11 cellular contexts compared by ENCODE assay signal in the genomic region with DNA sequence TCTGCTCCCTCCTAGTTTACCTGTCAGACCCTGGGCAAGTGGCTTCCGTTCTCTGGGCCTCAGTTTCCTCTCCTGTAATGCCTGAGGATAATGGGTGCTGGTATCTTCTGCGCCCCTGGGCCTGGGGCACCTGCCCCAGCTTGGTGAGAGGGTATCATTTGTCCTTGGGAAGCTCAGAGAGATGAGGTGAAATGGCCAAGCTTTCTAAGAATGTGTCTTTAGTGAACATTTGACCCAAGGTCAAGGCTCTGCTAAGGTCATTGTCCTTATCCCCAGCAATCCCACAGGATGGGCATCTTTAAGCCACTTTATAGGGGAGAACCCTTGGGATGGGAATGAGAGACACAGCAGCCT. TPM values are rescaled to one million over a fixed set of nuclear protein-coding genes. Genes with fewer than 3 reads are reported as not detected.
DNase-seq lines count a peak whose midpoint lies in the region; ATAC-seq lines count a peak whose summit lies in the region.
"Had no signal": no experiment of that assay in that cellular context is flagged by ENCODE, and none has a peak within 500 bp of the region (broad histone marks: within the 10 kb centered on the region; RNA-seq: fewer than 3 reads in every experiment).

No MANE protein-coding gene starts in this region.

- peak overlapping the region; percentile 95; the same call in 1 of the 2 replicates for H3K9ac ChIP-seq in GM23248

- peak overlapping the region; percentile 85 for H3K4me2 ChIP-seq in GM23248 (ENCODE audit: unreplicated experiment)

- H3K79me2 ChIP-seq in GM23248 (ENCODE audit: insufficient read depth), result peaks cover 90% of the 10 kb centered on the region

- no peak for ATAC-seq in right cardiac atrium
- no peak for ATAC-seq in stimulated activated effector memory CD8-positive, alpha-beta T cell treated with anti-CD3 and anti-CD28 coated beads, Interleukin-12 subunit alpha, Interleukin-12 subunit beta, amount 100 ng/mL, for 72 hours
- ATAC-seq in GM19397 (IDR thresholded peaks at IDR 0.05; ENCODE audit: unreplicated experiment), result no peak

- H3K36me3 Mint-ChIP-seq in activated CD4-positive, alpha-beta memory T cell treated with anti-CD3 and anti-CD28 coated beads for 36 hours, result no peaks in the 10 kb centered on the region
- peaks cover 5% of the 10 kb centered on the region for H3K36me3 Mint-ChIP-seq in stimulated activated effector memory CD8-positive, alpha-beta T cell treated with anti-CD3 and anti-CD28 coated beads, Interleukin-12 subunit alpha, Interleukin-12 subunit beta, amount 100 ng/mL, for 72 hours

- peak overlapping the region; percentile 51 for H3K4me3 Mint-ChIP-seq in activated CD4-positive, alpha-beta memory T cell treated with anti-CD3 and anti-CD28 coated beads for 36 hours
- H3K4me3 Mint-ChIP-seq in stimulated activated effector memory CD8-positive, alpha-beta T cell treated with anti-CD3 and anti-CD28 coated beads, Interleukin-12 subunit alpha, Interleukin-12 subunit beta, amount 100 ng/mL, for 72 hours, result peak overlapping the region; percentile 43

- CTCF ChIA-PET in activated CD4-positive, alpha-beta memory T cell treated with anti-CD3 and anti-CD28 coated beads for 36 hours (lab: Charles Lee), result interaction anchor here (0.7 to 2.2 kb wide), 3 partner anchors 64 to 405 kb away, joined by 3 to 7 read pairs (median 3); no protein-coding TSS in a partner anchor

- peaks cover 27% of the 10 kb centered on the region for H3F3A ChIP-seq in GM23248 (ENCODE audit: insufficient read depth)

- H3K4me3 ChIP-seq in GM23248, result peak overlapping the region; percentile 91; the same call in 1 of the 2 replicates
- H3K4me3 ChIP-seq in right cardiac atrium (ENCODE audit: low read length), result no peak overlapping the region
- no peak overlapping the region for H3K4me3 ChIP-seq in MG63

- H3K4me1 ChIP-seq in GM23248 (ENCODE audit: insufficient read depth) (peaks cover 14% of the 10 kb centered on the region), right cardiac atrium (ENCODE audit: control insufficient read depth, insufficient read depth, low read length) (peaks cover 8% of the 10 kb centered on the region)

- H3K9me3 Mint-ChIP-seq in activated CD4-positive, alpha-beta memory T cell treated with anti-CD3 and anti-CD28 coated beads for 36 hours, result no peaks in the 10 kb centered on the region
- H3K9me3 Mint-ChIP-seq in stimulated activated effector memory CD8-positive, alpha-beta T cell treated with anti-CD3 and anti-CD28 coated beads, Interleukin-12 subunit alpha, Interleukin-12 subunit beta, amount 100 ng/mL, for 72 hours, result no peaks in the 10 kb centered on the region

- H2AFZ ChIP-seq in GM23248, result no peak overlapping the region

- no peaks in the 10 kb centered on the region for H3K9me3 ChIP-seq in GM23248 (ENCODE audit: low read depth)
- no peaks in the 10 kb centered on the region for H3K9me3 ChIP-seq in right cardiac atrium (ENCODE audit: control insufficient read depth, low read length)
- no peaks in the 10 kb centered on the region for H3K9me3 ChIP-seq in MG63

- H3K9me2 ChIP-seq in GM23248 (ENCODE audit: insufficient read depth), result no peaks in the 10 kb centered on the region

- POLR2A ChIA-PET in activated CD4-positive, alpha-beta memory T cell treated with anti-CD3 and anti-CD28 coated beads for 36 hours (lab: Charles Lee), result interaction anchor here (0.5 to 1.0 kb wide), 2 partner anchors 30 to 55 kb away, joined by 3 read pairs; no protein-coding TSS in a partner anchor

- H4K20me1 ChIP-seq in GM23248 (ENCODE audit: insufficient read depth), result no peaks in the 10 kb centered on the region

- H3K4me1 Mint-ChIP-seq in activated CD4-positive, alpha-beta memory T cell treated with anti-CD3 and anti-CD28 coated beads for 36 hours (ENCODE audit: low read depth), result peaks cover 41% of the 10 kb centered on the region
- H3K4me1 Mint-ChIP-seq in stimulated activated effector memory CD8-positive, alpha-beta T cell treated with anti-CD3 and anti-CD28 coated beads, Interleukin-12 subunit alpha, Interleukin-12 subunit beta, amount 100 ng/mL, for 72 hours, result peaks cover 50% of the 10 kb centered on the region

- H3K27ac Mint-ChIP-seq in activated CD4-positive, alpha-beta memory T cell treated with anti-CD3 and anti-CD28 coated beads for 36 hours, result no peak overlapping the region
- H3K27ac Mint-ChIP-seq in stimulated activated effector memory CD8-positive, alpha-beta T cell treated with anti-CD3 and anti-CD28 coated beads, Interleukin-12 subunit alpha, Interleukin-12 subunit beta, amount 100 ng/mL, for 72 hours, result peak overlapping the region; percentile 80

- no peaks in the 10 kb centered on the region for H3K27me3 ChIP-seq in GM23248 (replicated peaks; ENCODE audit: insufficient read depth)
- no peaks in the 10 kb centered on the region for H3K27me3 ChIP-seq in right cardiac atrium (ENCODE audit: control insufficient read depth, insufficient read depth)
- no peaks in the 10 kb centered on the region for H3K27me3 ChIP-seq in MG63

- DNase-seq in GM23248 (no peak), right cardiac atrium (peak in 1 of 3 donors; percentile 43), MG63 (no peak), ecto neural progenitor cell (ENCODE audit: low spot score) (no peak), MV-4-11 (lab: John Stamatoyannopoulos, UW) (no peak)
- DNase-seq in activated CD4-positive, alpha-beta memory T cell treated with anti-CD3 and anti-CD28 coated beads for 36 hours, result no peak
- DNase-seq in stimulated activated effector memory CD8-positive, alpha-beta T cell treated with anti-CD3 and anti-CD28 coated beads, Interleukin-12 subunit alpha, Interleukin-12 subunit beta, amount 100 ng/mL, for 72 hours (ENCODE audit: low spot score in 2 of 2), result no peak
- DNase-seq: amniotic stem cell, NCI-H1930, retina had no signal

- in situ Hi-C loops in GM23248 (cut with MboI), result no loop called here

- 100% methylated on average over 2 of the region's 2 CpGs for WGBS in GM23248 (ENCODE audit: low coverage in 1 of 2, low lambda C conversion rate in 2 of 2, missing lambda C conversion rate in 2 of 2), 2 experiments
- WGBS in right cardiac atrium, result 83% methylated on average over 2 of the region's 2 CpGs

- H3K27me3 Mint-ChIP-seq in activated CD4-positive, alpha-beta memory T cell treated with anti-CD3 and anti-CD28 coated beads for 36 hours, result no peaks in the 10 kb centered on the region

- intact Hi-C loops in activated CD4-positive, alpha-beta memory T cell treated with anti-CD3 and anti-CD28 coated beads for 36 hours (cut with micrococcal nuclease), result no loop called here
- intact Hi-C loops in right cardiac atrium (cut with DNase I), result loop anchor here in 1 of 4 donors (10.0 kb wide), 1 partner anchor 60 kb away; no protein-coding TSS in a partner anchor

- H3K36me3 ChIP-seq in GM23248 (ENCODE audit: low read depth) (no peaks in the 10 kb centered on the region), MG63 (peaks cover 7% of the 10 kb centered on the region)

- H3K27ac ChIP-seq in GM23248, result peak overlapping the region; percentile 17; the same call in 1 of the 2 replicates
- peak overlapping the region; percentile 78 for H3K27ac ChIP-seq in right cardiac atrium (ENCODE audit: low read length)

RNA-seq across cellular contexts. Expression of gene NFIC, which starts 1.3 kb away (rescaled TPM):
- total RNA-seq in GM23248 (2014; rRNA removed; shearing (Covaris generic)), result 50.4 and 51.9 TPM in 2 replicates
- polyA plus RNA-seq in GM23248 (2016; fragmentation: Nextera tagmentation; extraction: Ambion mirVana) (106 and 108 TPM in 2 replicates), right cardiac atrium (186 TPM)
- 10 to 100 TPM; 19.7 to 19.9 TPM for total RNA-seq in activated CD4-positive, alpha-beta memory T cell treated with anti-CD3 and anti-CD28 coated beads for 36 hours
- 100 to 1,000 TPM; 175 to 223 (median 188) TPM for total RNA-seq in right cardiac atrium
- 1.7 and 14.1 TPM in 2 replicates for total RNA-seq in MG63 (2014; rRNA removed; shearing (Covaris generic); ENCODE audit: low replicate concordance)
